13 cellular contexts compared by ENCODE assay signal in genomic region chr1:2257245-2257627, GRCh38. TPM values are rescaled to one million over a fixed set of nuclear protein-coding genes. Genes with fewer than 3 reads are reported as not detected.
A peak's percentile ranks its signal among the peaks of the same experiment; 100 is the strongest.
DNase-seq lines count a peak whose midpoint lies in the region; FAIRE-seq and TF ChIP-seq lines count a peak whose summit lies in the region.
"Had no signal": no experiment of that assay in that cellular context is flagged by ENCODE, and none has a peak within 500 bp of the region (broad histone marks: within the 10 kb centered on the region; RNA-seq: fewer than 3 reads in every experiment).

No MANE protein-coding gene starts in this region.

- in situ Hi-C loops in HAP-1 (cut with MboI; ENCODE audit: low sequenced_read_pairs), result no loop called here

- H3K36me3 ChIP-seq in HAP-1 (replicated peaks), result peaks cover 5% of the 10 kb centered on the region; the same call in 1 of the 2 replicates
- H3K36me3 ChIP-seq: breast epithelium had no signal

- H3K4me1 ChIP-seq in HAP-1, result no peaks in the 10 kb centered on the region; the same call in 1 of the 2 replicates

- no peak overlapping the region for H3K4me3 ChIP-seq in HAP-1
- H3K4me3 ChIP-seq: breast epithelium, heart right ventricle had no signal

- peak in 10 of 14 donors; percentile 40 to 74 (median 60) for DNase-seq in C1 segment of cervical spinal cord (lab: John Stamatoyannopoulos, UW)
- DNase-seq in RWPE1 (ENCODE audit: low spot score), result no peak
- peak; percentile 73 to 77 for DNase-seq in frontal cortex (ENCODE audit: low spot score in 2 of 2)
- peak; percentile 90 for DNase-seq in pons (ENCODE audit: low spot score)
- DNase-seq in HAP-1 (ENCODE audit: low spot score in 2 of 2), result no peak
- no peak for DNase-seq in NCI-H146 (lab: John Stamatoyannopoulos, UW)
- no peak for DNase-seq in NCI-H2107 (lab: John Stamatoyannopoulos, UW)
- DNase-seq in NCI-H2227 treated with DMSO at 0.1 percent for 48 hours (lab: John Stamatoyannopoulos, UW), result no peak
- DNase-seq: activated CD8-positive, alpha-beta T cell treated with anti-CD3 and anti-CD28 coated beads, Interleukin-2, amount 10 ng/mL, durations not matched to agents 7 days and 5 days; HCEC 1CT; heart right ventricle; NCI-H1048 had no signal

- FAIRE-seq in frontal cortex (lab: Jason Lieb, UNC), result no peak

- CTCF ChIA-PET in RWPE1 (lab: Yijun Ruan, JAX), result no interaction called here

- TF ChIP-seq CTCF in RWPE1 (conservative IDR thresholded peaks at IDR 0.05; ENCODE audit: low read depth), result no peak

- peak overlapping the region; percentile 91 for H3K27ac ChIP-seq in RWPE1

- no peaks in the 10 kb centered on the region for H3K27me3 ChIP-seq in HAP-1 (ENCODE audit: low read depth)
- H3K27me3 ChIP-seq: breast epithelium, heart right ventricle had no signal

- POLR2A ChIA-PET in RWPE1 (lab: Yijun Ruan, JAX; ENCODE audit: low non-redundant PET), result no interaction called here

- no peaks in the 10 kb centered on the region for H3K9me3 ChIP-seq in HAP-1
- H3K9me3 ChIP-seq: breast epithelium had no signal

RNA-seq across cellular contexts. Expression of gene SKI, which starts 29.1 kb away (rescaled TPM):
- 15.5 TPM for total RNA-seq in frontal cortex

Comparison
In these comparisons a context has a peak if more than half of its experiments do, and no peak if none do; other contexts are left out.
1. DNase-seq: peak in C1 segment of cervical spinal cord (10 of 14), frontal cortex (2 of 2) and pons (single experiment); none in RWPE1 (single experiment), HAP-1 (0 of 2), NCI-H146 (single experiment), NCI-H2107 (single experiment) and NCI-H2227 treated with DMSO at 0.1 percent for 48 hours (single experiment).